11 cellular contexts compared by ENCODE assay signal in the genomic region with DNA sequence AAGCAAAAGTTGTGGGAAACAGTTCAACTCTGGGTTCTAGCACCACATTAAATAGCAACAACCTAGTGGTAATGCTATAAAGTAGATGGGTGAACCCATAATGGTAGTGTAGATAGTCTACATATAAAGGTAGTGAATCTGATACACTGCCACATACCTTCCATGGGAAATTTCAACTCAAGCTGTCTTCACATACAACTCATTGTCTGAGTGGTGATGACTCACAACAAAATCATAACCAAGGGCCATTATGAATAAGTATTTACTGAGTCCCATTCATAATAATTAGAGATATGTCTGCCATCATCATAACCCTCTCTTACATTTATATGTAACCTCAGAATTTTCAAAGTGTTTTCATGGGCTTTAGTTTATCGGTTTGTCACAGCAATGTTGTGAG. TPM values are rescaled to one million over a fixed set of nuclear protein-coding genes. Genes with fewer than 3 reads are reported as not detected.
DNase-seq lines count a peak whose midpoint lies in the region.
"Had no signal": no experiment of that assay in that cellular context is flagged by ENCODE, and none has a peak within 500 bp of the region (broad histone marks: within the 10 kb centered on the region; RNA-seq: fewer than 3 reads in every experiment).

No MANE protein-coding gene starts in this region.

- no peak overlapping the region for H3K4me3 ChIP-seq in GM23248
- H3K4me3 ChIP-seq in effector memory CD4-positive, alpha-beta T cell (ENCODE audit: insufficient read depth, low read depth, low read length, poor library complexity, severe bottlenecking) = no peak overlapping the region
- H3K4me3 ChIP-seq in SJCRH30 = no peak overlapping the region
- H3K4me3 ChIP-seq: PC-9 had no signal

- no peaks in the 10 kb centered on the region for H3K27me3 ChIP-seq in GM23248 (replicated peaks; ENCODE audit: insufficient read depth)
- H3K27me3 ChIP-seq in effector memory CD4-positive, alpha-beta T cell (replicated peaks; ENCODE audit: control insufficient read depth, insufficient read depth, low read length, poor library complexity, severe bottlenecking) = no peaks in the 10 kb centered on the region
- no peaks in the 10 kb centered on the region for H3K27me3 ChIP-seq in SJCRH30

- H3K4me1 ChIP-seq in GM23248 (ENCODE audit: insufficient read depth) = no peaks in the 10 kb centered on the region
- no peaks in the 10 kb centered on the region for H3K4me1 ChIP-seq in effector memory CD4-positive, alpha-beta T cell (ENCODE audit: control insufficient read depth, insufficient read depth, low read length, poor library complexity, severe bottlenecking)
- H3K4me1 ChIP-seq in SJCRH30 = no peaks in the 10 kb centered on the region

- H3K27ac ChIP-seq in GM23248 (no peak overlapping the region), SJCRH30 (no peak overlapping the region)
- H3K27ac ChIP-seq in effector memory CD4-positive, alpha-beta T cell (ENCODE audit: insufficient read depth, low read length, poor library complexity, severe bottlenecking) = no peak overlapping the region
- H3K27ac ChIP-seq: PC-9 had no signal

- H2AFZ ChIP-seq in GM23248 = no peak overlapping the region
- H2AFZ ChIP-seq: PC-9 had no signal

- no peak overlapping the region for H3K9ac ChIP-seq in GM23248

- H3K4me2 ChIP-seq in GM23248 (ENCODE audit: unreplicated experiment) = no peak overlapping the region
- H3K4me2 ChIP-seq: PC-9 had no signal

- WGBS in GM23248 (ENCODE audit: low coverage in 1 of 2, low lambda C conversion rate in 2 of 2, missing lambda C conversion rate in 2 of 2), 2 experiments = 86 to 91% methylated on average over 1 of the region's 1 CpG

- no peaks in the 10 kb centered on the region for H3F3A ChIP-seq in GM23248 (ENCODE audit: insufficient read depth)

- no peaks in the 10 kb centered on the region for H4K20me1 ChIP-seq in GM23248 (ENCODE audit: insufficient read depth)

- H3K79me2 ChIP-seq in GM23248 (ENCODE audit: insufficient read depth) = no peaks in the 10 kb centered on the region

- intact Hi-C loops in head of caudate nucleus (cut with DNase I) = no loop called here

- H3K9me2 ChIP-seq in GM23248 (ENCODE audit: insufficient read depth) = no peaks in the 10 kb centered on the region

- in situ Hi-C loops in GM23248 (cut with MboI) = no loop called here

- H3K9me3 ChIP-seq in GM23248 (ENCODE audit: low read depth) (no peaks in the 10 kb centered on the region), SJCRH30 (replicated peaks) (no peaks in the 10 kb centered on the region)
- H3K9me3 ChIP-seq in effector memory CD4-positive, alpha-beta T cell (ENCODE audit: control insufficient read depth, low read length) = no peaks in the 10 kb centered on the region

- H3K36me3 ChIP-seq in GM23248 (ENCODE audit: low read depth) = no peaks in the 10 kb centered on the region
- H3K36me3 ChIP-seq in effector memory CD4-positive, alpha-beta T cell (ENCODE audit: control insufficient read depth, insufficient read depth, low read length) = no peaks in the 10 kb centered on the region
- no peaks in the 10 kb centered on the region for H3K36me3 ChIP-seq in SJCRH30

- peak; percentile 70 for DNase-seq in ELR (ENCODE audit: low read depth)
- DNase-seq in GM23248 = peak; percentile 40
- DNase-seq in RPMI7951 (ENCODE audit: low read depth) = peak; percentile 2
- DNase-seq in iris pigment epithelial cell (ENCODE audit: low read depth) = peak; percentile 42
- no peak for DNase-seq in head of caudate nucleus
- DNase-seq in NCI-H128 (lab: John Stamatoyannopoulos, UW; ENCODE audit: unreplicated experiment) = no peak
- DNase-seq in effector memory CD4-positive, alpha-beta T cell = no peak
- no peak for DNase-seq in SJCRH30
- DNase-seq: CD4-positive, alpha-beta T cell; left cardiac atrium; PC-9 had no signal

RNA-seq across cellular contexts. Expression of gene EGF, which starts 34.8 kb away (rescaled TPM):
- total RNA-seq in GM23248 (2014; rRNA removed; shearing (Covaris generic)) = 0.13 and 0.43 TPM in 2 replicates
- polyA plus RNA-seq in GM23248 (2016; fragmentation: Nextera tagmentation; extraction: Ambion mirVana) = not detected in 2 replicates
- 1.9 and 4.2 TPM in 2 replicates for total RNA-seq in RPMI7951 (2014; rRNA removed; shearing (Covaris generic))
- total RNA-seq in SJCRH30 (2014; rRNA removed; shearing (Covaris generic)) = 0.06 TPM in 1 of 2 replicates, not detected in the other
- total RNA-seq: CD4-positive, alpha-beta T cell had no signal

Comparison
In these comparisons a context has a peak if more than half of its experiments do, and no peak if none do; other contexts are left out.
1. DNase-seq: peak in ELR (single experiment), GM23248 (single experiment), RPMI7951 (single experiment) and iris pigment epithelial cell (single experiment); none in head of caudate nucleus (0 of 42), NCI-H128 (single experiment), effector memory CD4-positive, alpha-beta T cell (0 of 3) and SJCRH30 (0 of 2).